In the genomic region with DNA sequence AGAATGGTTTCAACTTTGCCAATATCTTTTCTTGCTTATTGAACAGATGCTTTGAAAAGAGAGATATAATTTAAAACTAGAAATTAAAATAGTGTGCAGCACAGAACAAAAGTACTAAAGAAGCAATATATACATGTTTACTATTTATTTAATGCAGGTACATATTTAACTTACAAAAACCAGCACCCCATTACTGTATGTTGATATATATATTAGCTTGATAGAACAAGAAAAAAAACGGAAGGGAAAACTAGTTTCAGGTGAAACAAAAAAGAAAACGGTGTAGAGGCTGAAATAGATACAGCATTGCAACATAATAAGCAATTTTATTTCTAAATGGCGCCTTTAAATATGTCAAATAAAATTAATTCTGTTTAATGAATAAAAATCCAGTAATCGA, we compare ENCODE assay signal across 16 cellular contexts. TPM values are rescaled to one million over a fixed set of nuclear protein-coding genes. Genes with fewer than 3 reads are reported as not detected.
"Had no signal": no experiment of that assay in that cellular context is flagged by ENCODE, and none has a peak within 500 bp of the region (broad histone marks: within the 10 kb centered on the region; RNA-seq: fewer than 3 reads in every experiment).

No MANE protein-coding gene starts in this region.

- ATAC-seq: esophagus mucosa had no signal

- DNase-seq: activated CD4-positive, CD25-positive, alpha-beta regulatory T cell treated with anti-CD3 and anti-CD28 coated beads, Interleukin-2, amount 50 U/mL, for 72 hours; activated naive CD4-positive, alpha-beta T cell treated with Interleukin-2 at 50 U/mL for 16 hours; islet precursor cell; left ventricle myocardium inferior; sigmoid colon; stimulated activated CD4-positive, alpha-beta T cell treated with anti-CD3 and anti-CD28 coated beads, Interleukin-1b, Interleukin-23, amount 100 ng/mL, for 48 hours had no signal

- H3K27ac ChIP-seq: ascending aorta, left ventricle myocardium inferior, sigmoid colon, vagina had no signal

- H3K9me3 ChIP-seq: ascending aorta, left ventricle myocardium inferior, sigmoid colon, vagina had no signal

- H3K36me3 ChIP-seq: ascending aorta, left ventricle myocardium inferior, sigmoid colon, vagina had no signal

- H3K9me3 Mint-ChIP-seq: activated T-helper 1 cell treated with anti-CD3 and anti-CD28 coated beads, Interleukin-12 subunit alpha, Interleukin-12 subunit beta, Interleukin-2, Interleukin-4 antibody, amounts not matched to agents 30 ng/mL and 10 ng/mL and 1 ng/mL, durations not matched to agents 14 hours and 24 hours and 36 hours had no signal

- H3K4me3 ChIP-seq: ascending aorta, left ventricle myocardium inferior, sigmoid colon, vagina had no signal

- H3K27ac Mint-ChIP-seq: activated T-helper 1 cell treated with anti-CD3 and anti-CD28 coated beads, Interleukin-12 subunit alpha, Interleukin-12 subunit beta, Interleukin-2, Interleukin-4 antibody, amounts not matched to agents 30 ng/mL and 10 ng/mL and 1 ng/mL, durations not matched to agents 14 hours and 24 hours and 36 hours had no signal

RNA-seq across cellular contexts. Expression of a gene that starts 4.0 kb away (rescaled TPM):
- total RNA-seq: ascending aorta, bronchial epithelial cell, cerebellum, dermis microvascular lymphatic vessel endothelial cell, esophagus mucosa, left ventricle myocardium inferior, osteoblast, pulmonary artery endothelial cell, vagina had no signal
- polyA plus RNA-seq: neural cell had no signal
